8 cellular contexts compared by ENCODE assay signal in genomic region chr1:23370744-23371710, GRCh38. TPM values are rescaled to one million over a fixed set of nuclear protein-coding genes. Genes with fewer than 3 reads are reported as not detected.
DNase-seq lines count a peak whose midpoint lies in the region; ATAC-seq, FAIRE-seq and TF ChIP-seq lines count a peak whose summit lies in the region.

No MANE protein-coding gene starts in this region.

- TF ChIP-seq CTCF in Caco-2 (IDR thresholded peaks at IDR 0.05; ENCODE audit: insufficient read depth in 1 of 2, low read depth in 1 of 2, low read length in 1 of 2, severe bottlenecking in 1 of 2, unreplicated experiment in 1 of 2) (no peak), H1 (IDR thresholded peaks at IDR 0.05; ENCODE audit: control extremely low read depth in 1 of 3, insufficient read depth in 1 of 3, low read depth in 1 of 3, low read length in 3 of 3) (peak in 2 of 3 experiments; percentile 8 to 19; a peak in 1 of 4 replicates)

- peaks cover 18% of the 10 kb centered on the region for H3K4me1 Mint-ChIP-seq in Caco-2 (ENCODE audit: low read depth, unreplicated experiment)

- no peak for TF ChIP-seq POLR2A in H1 (IDR thresholded peaks at IDR 0.05; ENCODE audit: control extremely low read depth in 1 of 2, low read depth in 2 of 2, low read length in 2 of 2)

- no peak overlapping the region for H3K9ac ChIP-seq in H1 (replicated peaks in 1 of 4; ENCODE audit: extremely low read depth in 1 of 4, low read depth in 3 of 4, low read length in 3 of 4)
- no peak overlapping the region for H3K9ac ChIP-seq in neuronal stem cell (ENCODE audit: low read depth, low read length, poor library complexity)

- CTCF ChIA-PET in Caco-2 (lab: Charles Lee) (no interaction called here), H1 (lab: Charles Lee; ENCODE audit: partially characterized antibody) (interaction anchor here (1.1 to 3.7 kb wide), 8 partner anchors 9 to 33 kb away, joined by 3 to 19 read pairs (median 8); no protein-coding TSS in a partner anchor)

- H3K14ac ChIP-seq in H1 (ENCODE audit: insufficient read length) (no peak overlapping the region), neuronal stem cell (ENCODE audit: low read length) (no peak overlapping the region)

- H3K27me3 Mint-ChIP-seq in Caco-2 (ENCODE audit: insufficient read depth, unreplicated experiment) = no peaks in the 10 kb centered on the region

- H2AK5ac ChIP-seq in H1 (ENCODE audit: low read depth, low read length) (no peak overlapping the region), neuronal stem cell (ENCODE audit: low read depth, low read length) (no peak overlapping the region)

- no peak overlapping the region for H4K8ac ChIP-seq in H1 (ENCODE audit: extremely low read depth, insufficient read depth, low read length)
- H4K8ac ChIP-seq in neuronal stem cell (ENCODE audit: low read depth, low read length) = no peak overlapping the region

- H3K4me2 ChIP-seq in H1 (ENCODE audit: insufficient read depth in 1 of 2, low read depth in 2 of 2, low read length in 2 of 2) = peak overlapping the region in 1 of 2 experiments; percentile 3; a peak in 2 of 4 replicates
- peak overlapping the region; percentile 39 for H3K4me2 ChIP-seq in neuronal stem cell (ENCODE audit: insufficient read depth, low read length, poor library complexity, severe bottlenecking)

- H2AFZ ChIP-seq in H1 (ENCODE audit: low read length) (no peak overlapping the region), neuronal stem cell (ENCODE audit: low read length) (no peak overlapping the region)

- H3K23me2 ChIP-seq in H1 (ENCODE audit: low read depth, low read length) = peaks cover 10% of the 10 kb centered on the region

- no peak overlapping the region for H3K27ac ChIP-seq in H1 (ENCODE audit: low read depth, low read length)
- H3K27ac ChIP-seq in neuronal stem cell (replicated peaks; ENCODE audit: low read length) = peak overlapping the region; percentile 99

- H3K18ac ChIP-seq in H1 (ENCODE audit: extremely low read depth, low read length) = no peak overlapping the region
- H3K18ac ChIP-seq in neuronal stem cell (ENCODE audit: low read length) = peak overlapping the region; percentile 61

- H2BK5ac ChIP-seq in H1 (ENCODE audit: low read depth, low read length) (no peak overlapping the region), neuronal stem cell (ENCODE audit: low read length) (no peak overlapping the region)

- H4K5ac ChIP-seq in H1 (ENCODE audit: insufficient read length, low read depth, low read length) = no peak overlapping the region

- no peaks in the 10 kb centered on the region for H3K79me2 ChIP-seq in H1 (ENCODE audit: control insufficient read depth in 1 of 2, insufficient read depth in 2 of 2, low read length in 2 of 2)

- H4K91ac ChIP-seq in H1 (replicated peaks; ENCODE audit: insufficient read length, low read length) (no peak overlapping the region), neuronal stem cell (ENCODE audit: low read depth, low read length, poor library complexity) (no peak overlapping the region)

- no peak overlapping the region for H2BK15ac ChIP-seq in H1 (ENCODE audit: low read length)
- no peak overlapping the region for H2BK15ac ChIP-seq in neuronal stem cell (ENCODE audit: low read length)

- H2BK120ac ChIP-seq in H1 (replicated peaks; ENCODE audit: low read depth, low read length) (no peak overlapping the region), neuronal stem cell (ENCODE audit: low read depth, low read length) (no peak overlapping the region)

- DNase-seq in Caco-2 (no peak), NCI-H2227 (lab: John Stamatoyannopoulos, UW; ENCODE audit: unreplicated experiment) (peak; percentile 92), H1 (ENCODE audit: low read depth in 1 of 2, low spot score in 2 of 2) (peak; percentile 71 to 89), neuronal stem cell (ENCODE audit: low spot score) (peak; percentile 97), foreskin melanocyte (no peak), NCI-H2196 (lab: John Stamatoyannopoulos, UW; ENCODE audit: unreplicated experiment) (no peak)
- DNase-seq in activated CD8-positive, alpha-beta memory T cell treated with anti-CD3 and anti-CD28 coated beads for 24 hours = no peak

- H3K4me3 Mint-ChIP-seq in Caco-2 (ENCODE audit: unreplicated experiment) = peak overlapping the region; percentile 80

- H3K56ac ChIP-seq in H1 (replicated peaks; ENCODE audit: insufficient read length, low read depth, low read length) = no peak overlapping the region

- H2BK12ac ChIP-seq in H1 (ENCODE audit: low read depth, low read length) (no peak overlapping the region), neuronal stem cell (ENCODE audit: low read length) (no peak overlapping the region)

- H3K36me3 ChIP-seq in Caco-2 (ENCODE audit: control insufficient read depth, insufficient read depth, low read length) = no peaks in the 10 kb centered on the region
- H3K36me3 ChIP-seq in H1 (ENCODE audit: control insufficient read depth in 2 of 4, insufficient read depth in 4 of 4, low read length in 3 of 4) = no peaks in the 10 kb centered on the region
- H3K36me3 ChIP-seq in neuronal stem cell (replicated peaks in 1 of 2; ENCODE audit: control insufficient read depth in 2 of 2, insufficient read depth in 2 of 2, low read length in 2 of 2) = peaks cover 0 to 31% of the 10 kb centered on the region in 2 donors

- peak; percentile 10 to 34; a peak in 2 of 4 replicates for TF ChIP-seq RAD21 in H1 (IDR thresholded peaks at IDR 0.05 in 1 of 2, conservative IDR thresholded peaks at IDR 0.05 in 1 of 2; ENCODE audit: low read depth in 2 of 2, low read length in 2 of 2)

- TF ChIP-seq EP300 in H1 (IDR thresholded peaks at IDR 0.05; ENCODE audit: borderline replicate concordance in 1 of 2, low read depth in 2 of 2, low read length in 2 of 2) = peak in 1 of 2 experiments; percentile 81; a peak in 1 of 3 replicates

- POLR2A ChIA-PET in Caco-2 (lab: Charles Lee) = interaction anchor here (0.7 kb wide), 1 partner anchor 27 kb away, joined by 3 read pairs; no protein-coding TSS in a partner anchor
- POLR2A ChIA-PET in H1 (lab: Charles Lee; ENCODE audit: partially characterized antibody) = interaction anchor here (1.5 to 3.5 kb wide), 3 partner anchors 14 to 27 kb away, joined by 6 to 23 read pairs (median 13); partner anchors contain the start of gene HNRNPR

- FAIRE-seq in H1 (lab: Jason Lieb, UNC) = no peak

- no peak overlapping the region for H3K4me3 ChIP-seq in Caco-2 (ENCODE audit: low read depth, low read length)
- peak overlapping the region in 1 of 4 experiments; percentile 14; a peak in 1 of 8 replicates for H3K4me3 ChIP-seq in H1 (ENCODE audit: extremely low read depth in 1 of 4, insufficient read depth in 2 of 4, low read depth in 3 of 4, low read length in 4 of 4)
- peak overlapping the region in 1 of 2 donors; percentile 85 for H3K4me3 ChIP-seq in neuronal stem cell (ENCODE audit: low read length in 2 of 2)

- 21% methylated on average over 14 of the region's 14 CpGs; no CpG with 5 or more reads in 1 of the 2 experiments for WGBS in H1 (ENCODE audit: extremely low coverage in 1 of 2, insufficient coverage in 1 of 2, insufficient read length in 1 of 2, insufficient replicate concordance in 2 of 2, low coverage in 1 of 2, low lambda C conversion rate in 2 of 2, missing lambda C conversion rate in 1 of 2), 2 experiments
- WGBS in neuronal stem cell (ENCODE audit: extremely low coverage in 2 of 2, insufficient read length in 2 of 2, insufficient replicate concordance in 1 of 2), 2 donors = no CpG with 5 or more reads among the region's 14 CpGs

- H3K27me3 ChIP-seq in Caco-2 (replicated peaks; ENCODE audit: control insufficient read depth, insufficient read depth, low read length) (no peaks in the 10 kb centered on the region), H1 (replicated peaks in 1 of 4; ENCODE audit: control insufficient read depth in 3 of 4, extremely low read depth in 1 of 4, insufficient read depth in 3 of 4, low read length in 3 of 4) (peaks cover 63 to 90% (median 82%) of the 10 kb centered on the region in 4 experiments), neuronal stem cell (ENCODE audit: control insufficient read depth in 3 of 3, insufficient read depth in 3 of 3, low read depth in 1 of 3, low read length in 3 of 3) (no peaks in the 10 kb centered on the region)

- H3K9me3 ChIP-seq in Caco-2 (no peaks in the 10 kb centered on the region), H1 (ENCODE audit: insufficient read depth in 2 of 2, low read depth in 1 of 2, low read length in 1 of 2) (no peaks in the 10 kb centered on the region), neuronal stem cell (replicated peaks in 1 of 2; ENCODE audit: control insufficient read depth in 2 of 2, insufficient read depth in 1 of 2, low read depth in 1 of 2, low read length in 2 of 2) (peaks cover 0 to 18% of the 10 kb centered on the region in 2 donors)

- H3K23ac ChIP-seq in H1 (ENCODE audit: insufficient read length) = no peak overlapping the region
- no peak overlapping the region for H3K23ac ChIP-seq in neuronal stem cell (ENCODE audit: low read depth, low read length, poor library complexity)

- no peaks in the 10 kb centered on the region for H3K79me1 ChIP-seq in H1 (ENCODE audit: low read depth, low read length)
- H3K79me1 ChIP-seq in neuronal stem cell (ENCODE audit: low read depth, low read length) = no peaks in the 10 kb centered on the region

- no peak overlapping the region for H2BK20ac ChIP-seq in H1 (ENCODE audit: low read length)

- peak overlapping the region; percentile 85 for H3K27ac Mint-ChIP-seq in Caco-2 (ENCODE audit: unreplicated experiment)

- peaks cover 18% of the 10 kb centered on the region for H3K36me3 Mint-ChIP-seq in Caco-2 (ENCODE audit: insufficient read depth, unreplicated experiment)

- H3K4me1 ChIP-seq in Caco-2 (peaks cover 22% of the 10 kb centered on the region), H1 (replicated peaks in 1 of 4; ENCODE audit: control insufficient read depth in 3 of 4, insufficient read depth in 4 of 4, low read length in 3 of 4) (peaks cover 2 to 19% (median 4%) of the 10 kb centered on the region in 4 experiments; a peak in 6 of 7 replicates), neuronal stem cell (ENCODE audit: control insufficient read depth in 2 of 2, insufficient read depth in 1 of 2, low read depth in 1 of 2, low read length in 2 of 2) (peaks cover 29 to 33% of the 10 kb centered on the region in 2 donors)

- intact Hi-C loops in Caco-2 (cut with micrococcal nuclease; ENCODE audit: unreplicated experiment) = no loop called here

- peaks cover 9 to 12% of the 10 kb centered on the region in 2 experiments for H4K20me1 ChIP-seq in H1 (replicated peaks in 1 of 2; ENCODE audit: control insufficient read depth in 1 of 2, insufficient read depth in 2 of 2, low read length in 2 of 2)

- H3K9me3 Mint-ChIP-seq in Caco-2 (ENCODE audit: unreplicated experiment) = no peaks in the 10 kb centered on the region

- no peak overlapping the region for H3K4ac ChIP-seq in H1 (replicated peaks; ENCODE audit: insufficient read length, low read depth, low read length)
- H3K4ac ChIP-seq in neuronal stem cell (ENCODE audit: low read length) = no peak overlapping the region

- no TSS peak for BruUV-seq in Caco-2 (replicated peaks; lab: Mats Ljungman, UMichigan)

- no peak for ATAC-seq in HG03097 (IDR thresholded peaks at IDR 0.05; ENCODE audit: low FRiP score, unreplicated experiment)

RNA-seq across cellular contexts. Expression of gene ZNF436, which starts 1.4 kb away (rescaled TPM):
- 6.0 and 6.1 TPM in 2 replicates for total RNA-seq in Caco-2 (2022)
- total RNA-seq in H1 (2021; fragmentation: NEBNext Ultra II Directional; extraction: Animal tissue kit (Norgen Biotek cat#: 25700)) = 1.6 and 1.8 TPM in 2 replicates
- polyA plus RNA-seq in H1 (2011; rRNA removed) = 0.31 and 0.65 TPM in 2 replicates
- 0.58 TPM for polyA plus RNA-seq in H1 (2011; cell fraction: cytosol; rRNA removed)
- 0.41 TPM for polyA plus RNA-seq in H1 (2011; cell fraction: nucleus; rRNA removed)
- polyA plus RNA-seq in H1 (2012, experiment 1 of 2) = 0.86 to 1.2 TPM (median 0.91 TPM) in 4 replicates
- 0.07 TPM for polyA plus RNA-seq in H1 (2012, experiment 2 of 2)
- polyA plus RNA-seq in H1 (2013, experiment 1 of 2) = 0.81 TPM
- polyA plus RNA-seq in H1 (2013, experiment 2 of 2) = 0.75 TPM
- polyA minus RNA-seq in H1 (2011; rRNA and poly(A)+ RNA removed) = 1.5 and 2.6 TPM in 2 replicates
- 0.73 TPM for polyA minus RNA-seq in H1 (2011; cell fraction: cytosol; rRNA and poly(A)+ RNA removed)
- 1.4 TPM for polyA minus RNA-seq in H1 (2011; cell fraction: nucleus; rRNA and poly(A)+ RNA removed)
- 5.8 TPM for polyA plus RNA-seq in neuronal stem cell (2013, experiment 1 of 2)
- polyA plus RNA-seq in neuronal stem cell (2013, experiment 2 of 2) = 5.8 TPM

RNA-seq across cellular contexts. Expression of gene HNRNPR, which starts 26.9 kb away (rescaled TPM):
- 169 and 183 TPM in 2 replicates for total RNA-seq in Caco-2 (2022)
- 203 and 214 TPM in 2 replicates for total RNA-seq in H1 (2021; fragmentation: NEBNext Ultra II Directional; extraction: Animal tissue kit (Norgen Biotek cat#: 25700))
- polyA plus RNA-seq in H1 (2011; rRNA removed) = 76.8 and 110 TPM in 2 replicates
- polyA plus RNA-seq in H1 (2011; cell fraction: cytosol; rRNA removed) = 157 TPM
- polyA plus RNA-seq in H1 (2011; cell fraction: nucleus; rRNA removed) = 30.5 TPM
- polyA plus RNA-seq in H1 (2012, experiment 1 of 2) = 159 to 195 TPM (median 176 TPM) in 4 replicates
- polyA plus RNA-seq in H1 (2012, experiment 2 of 2) = 19.5 TPM
- 105 TPM for polyA plus RNA-seq in H1 (2013, experiment 1 of 2)
- 107 TPM for polyA plus RNA-seq in H1 (2013, experiment 2 of 2)
- 106 and 111 TPM in 2 replicates for polyA minus RNA-seq in H1 (2011; rRNA and poly(A)+ RNA removed)
- polyA minus RNA-seq in H1 (2011; cell fraction: cytosol; rRNA and poly(A)+ RNA removed) = 67.5 TPM
- polyA minus RNA-seq in H1 (2011; cell fraction: nucleus; rRNA and poly(A)+ RNA removed) = 50.2 TPM
- 240 TPM for polyA plus RNA-seq in neuronal stem cell (2013, experiment 1 of 2)
- 241 TPM for polyA plus RNA-seq in neuronal stem cell (2013, experiment 2 of 2)

RNA-seq across cellular contexts. Expression of gene TCEA3, which starts 53.5 kb away (rescaled TPM):
- total RNA-seq in Caco-2 (2022) = 14.6 and 15.8 TPM in 2 replicates
- total RNA-seq in H1 (2021; fragmentation: NEBNext Ultra II Directional; extraction: Animal tissue kit (Norgen Biotek cat#: 25700)) = 0.21 TPM in 1 of 2 replicates, not detected in the other
- 0.08 and 0.13 TPM in 2 replicates for polyA plus RNA-seq in H1 (2011; rRNA removed)
- 0.17 TPM for polyA plus RNA-seq in H1 (2011; cell fraction: cytosol; rRNA removed)
- polyA plus RNA-seq in H1 (2011; cell fraction: nucleus; rRNA removed) = 0.09 TPM
- polyA plus RNA-seq in H1 (2012, experiment 1 of 2) = 0.11 to 0.28 TPM (median 0.19 TPM) in 3 of 4 replicates, not detected in the other
- 0.10 TPM for polyA plus RNA-seq in H1 (2012, experiment 2 of 2)
- polyA plus RNA-seq in H1 (2013, experiment 1 of 2) = 0.22 TPM
- 0.15 TPM for polyA plus RNA-seq in H1 (2013, experiment 2 of 2)
- 0.38 TPM in 1 of 2 replicates, not detected in the other for polyA minus RNA-seq in H1 (2011; rRNA and poly(A)+ RNA removed)
- polyA minus RNA-seq in H1 (2011; cell fraction: cytosol; rRNA and poly(A)+ RNA removed) = not detected
- 0.40 TPM for polyA minus RNA-seq in H1 (2011; cell fraction: nucleus; rRNA and poly(A)+ RNA removed)
- polyA plus RNA-seq in neuronal stem cell (2013, experiment 1 of 2) = 2.2 TPM
- 2.3 TPM for polyA plus RNA-seq in neuronal stem cell (2013, experiment 2 of 2)

Comparison
In these comparisons a context has a peak if more than half of its experiments do, and no peak if none do; other contexts are left out.
1. DNase-seq: peak in NCI-H2227 (single experiment), H1 (2 of 2) and neuronal stem cell (single experiment); none in Caco-2 (0 of 2), foreskin melanocyte (single experiment), NCI-H2196 (single experiment) and activated CD8-positive, alpha-beta memory T cell treated with anti-CD3 and anti-CD28 coated beads for 24 hours (single experiment).
2. CTCF ChIP-seq: peak in H1 (2 of 3); none in Caco-2 (0 of 2).
3. RNA of gene TCEA3, which starts 53.5 kb away (total RNA-seq): 14.6 to 15.8 TPM in Caco-2; 0.21 TPM in H1; every median in the first group is over 10 times any median in the second.